Comparison of ENCODE assay signal across 25 cellular contexts in the genomic region with DNA sequence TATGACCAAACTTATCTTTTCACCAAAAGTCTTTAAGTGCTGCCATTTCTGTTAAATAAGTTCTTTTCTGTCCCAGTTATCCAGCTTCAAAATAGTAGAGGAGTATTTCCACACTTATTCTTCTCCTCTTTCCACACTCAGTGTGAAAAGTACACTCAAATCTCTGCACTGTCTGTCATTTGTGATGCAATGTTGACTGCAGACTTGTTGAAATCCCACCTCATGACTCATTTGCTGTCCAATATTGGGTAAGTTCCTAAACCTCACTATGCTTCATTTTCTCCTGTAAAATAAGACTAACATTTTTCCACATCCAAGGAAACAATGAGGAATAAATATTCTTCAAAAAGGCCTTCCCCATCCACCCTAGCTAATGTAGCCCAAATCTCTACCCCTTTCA. TPM values are rescaled to one million over a fixed set of nuclear protein-coding genes. Genes with fewer than 3 reads are reported as not detected.
A peak's percentile ranks its signal among the peaks of the same experiment; 100 is the strongest.
DNase-seq lines count a peak whose midpoint lies in the region; ATAC-seq and TF ChIP-seq lines count a peak whose summit lies in the region.
"Had no signal": no experiment of that assay in that cellular context is flagged by ENCODE, and none has a peak within 500 bp of the region (broad histone marks: within the 10 kb centered on the region; RNA-seq: fewer than 3 reads in every experiment).

No MANE protein-coding gene starts in this region.

- H3K36me3 Mint-ChIP-seq in CD14-positive monocyte = no peaks in the 10 kb centered on the region
- H3K36me3 Mint-ChIP-seq: WTC11 had no signal

- no peak overlapping the region for H3K18ac ChIP-seq in IMR-90 (ENCODE audit: low read depth, low read length)

- H3K4me3 Mint-ChIP-seq in CD14-positive monocyte = no peak overlapping the region
- H3K4me3 Mint-ChIP-seq: activated CD4-positive, alpha-beta memory T cell treated with anti-CD3 and anti-CD28 coated beads, Interleukin-2, amount 10 ng/mL, durations not matched to agents 7 days and 5 days; activated naive CD4-positive, alpha-beta T cell treated with anti-CD3 and anti-CD28 coated beads for 36 hours; endodermal cell; T-helper 1 cell treated with Interleukin-12 subunit alpha and Interleukin-12 subunit beta and Interleukin-4 antibody, amounts not matched to agents 30 μg/mL and 1 μg/mL, for 36 hours; WTC11 had no signal

- H3K27me3 ChIP-seq in IMR-90 (ENCODE audit: control insufficient read depth, insufficient read depth, low read length) (no peaks in the 10 kb centered on the region), adipocyte (replicated peaks; ENCODE audit: control insufficient read depth, insufficient read depth, low read length) (no peaks in the 10 kb centered on the region)
- H3K27me3 ChIP-seq: gastrocnemius medialis, neutrophil, testis had no signal

- H3K36me3 ChIP-seq in IMR-90 (ENCODE audit: control insufficient read depth, insufficient read depth, low read length) (no peaks in the 10 kb centered on the region), adipocyte (ENCODE audit: control insufficient read depth, insufficient read depth, low read length, severe bottlenecking) (no peaks in the 10 kb centered on the region)
- H3K36me3 ChIP-seq: gastrocnemius medialis, left ventricle myocardium inferior, neutrophil had no signal

- H2AK5ac ChIP-seq in IMR-90 (ENCODE audit: low read depth, low read length) = no peak overlapping the region

- POLR2A ChIA-PET in IMR-90 (lab: Charles Lee; ENCODE audit: unreplicated experiment) = no interaction called here

- no peak overlapping the region for H4K5ac ChIP-seq in IMR-90 (ENCODE audit: low read depth, low read length)

- H3K27me3 Mint-ChIP-seq in CD14-positive monocyte (ENCODE audit: low read depth in 3 of 3) = no peaks in the 10 kb centered on the region
- H3K27me3 Mint-ChIP-seq: activated CD4-positive, alpha-beta memory T cell treated with anti-CD3 and anti-CD28 coated beads, Interleukin-2, amount 10 ng/mL, durations not matched to agents 7 days and 5 days had no signal

- intact Hi-C loops in IMR-90 (cut with micrococcal nuclease) = no loop called here
- intact Hi-C loops in CD14-positive monocyte (cut with micrococcal nuclease) = no loop called here

- no peak overlapping the region for H2AFZ ChIP-seq in IMR-90 (replicated peaks; ENCODE audit: low read length, poor library complexity)

- H3K79me1 ChIP-seq in IMR-90 (ENCODE audit: low read depth in 1 of 2, low read length in 2 of 2) = no peaks in the 10 kb centered on the region

- peaks cover 4% of the 10 kb centered on the region for H3K4me1 Mint-ChIP-seq in CD14-positive monocyte
- H3K4me1 Mint-ChIP-seq: activated CD4-positive, alpha-beta memory T cell treated with anti-CD3 and anti-CD28 coated beads, Interleukin-2, amount 10 ng/mL, durations not matched to agents 7 days and 5 days; WTC11 had no signal

- DNase-seq in IMR-90 (peak; percentile 63), adipocyte (ENCODE audit: low read depth) (peak; percentile 71), fibroblast of peridontal ligament (ENCODE audit: extremely low read depth) (peak; percentile 68), renal cortical epithelial cell (ENCODE audit: low read depth) (peak; percentile 85), CD14-positive monocyte (ENCODE audit: low spot score) (no peak), NCI-H2107 treated with DMSO at 0.1 percent for 48 hours (lab: John Stamatoyannopoulos, UW; ENCODE audit: unreplicated experiment) (no peak)
- DNase-seq: activated CD4-positive, alpha-beta memory T cell treated with anti-CD3 and anti-CD28 coated beads, Interleukin-2, amount 10 ng/mL, durations not matched to agents 7 days and 5 days; activated naive CD4-positive, alpha-beta T cell treated with anti-CD3 and anti-CD28 coated beads for 36 hours; activated T-cell treated with anti-CD3 and anti-CD28 coated beads, Interleukin-2, amount 50 U/mL, for 1 hour; aorta; COR-L47; endodermal cell; gastrocnemius medialis; left ventricle myocardium inferior; NCI-H1092 treated with DMSO at 0.1 percent for 48 hours; NCI-H2081 treated with DMSO at 0.1 percent for 48 hours; NCI-H526 treated with DMSO at 0.1 percent for 48 hours; retina; Right ventricle myocardium superior; testis had no signal

- H2AK9ac ChIP-seq in IMR-90 (replicated peaks; ENCODE audit: low read depth, low read length, poor library complexity) = no peak overlapping the region

- H3K9me3 ChIP-seq in IMR-90 (ENCODE audit: control insufficient read depth, insufficient read depth, low read length) (no peaks in the 10 kb centered on the region), adipocyte (ENCODE audit: control insufficient read depth, low read length) (peaks cover under 1% of the 10 kb centered on the region)
- H3K9me3 ChIP-seq: gastrocnemius medialis, neutrophil, testis had no signal

- no peak overlapping the region for H2BK120ac ChIP-seq in IMR-90 (ENCODE audit: low read depth, low read length)

- dilution Hi-C loops in IMR-90 (cut with HindIII; ENCODE audit: low sequenced_read_pairs, unreplicated experiment) = no loop called here

- no peak for TF ChIP-seq POLR2A in IMR-90 (IDR thresholded peaks at IDR 0.05; ENCODE audit: low read depth, low read length)

- no peaks in the 10 kb centered on the region for H4K20me1 ChIP-seq in IMR-90 (ENCODE audit: insufficient read depth, low read length)

- H3K9me3 Mint-ChIP-seq in CD14-positive monocyte = peaks cover 0 to 6% (median 2%) of the 10 kb centered on the region in 7 donors
- H3K9me3 Mint-ChIP-seq: activated CD4-positive, alpha-beta memory T cell treated with anti-CD3 and anti-CD28 coated beads, Interleukin-2, amount 10 ng/mL, durations not matched to agents 7 days and 5 days; activated naive CD4-positive, alpha-beta T cell treated with anti-CD3 and anti-CD28 coated beads for 36 hours; endodermal cell; T-helper 1 cell treated with Interleukin-12 subunit alpha and Interleukin-12 subunit beta and Interleukin-4 antibody, amounts not matched to agents 30 μg/mL and 1 μg/mL, for 36 hours; WTC11 had no signal

- TF ChIP-seq CTCF in IMR-90 (conservative IDR thresholded peaks at IDR 0.05; ENCODE audit: low read depth, low read length) (no peak), CD14-positive monocyte (IDR thresholded peaks at IDR 0.05) (no peak)

- ATAC-seq in IMR-90 (ENCODE audit: low read depth) = no peak
- no peak for ATAC-seq in HG02973 (IDR thresholded peaks at IDR 0.05; ENCODE audit: unreplicated experiment)
- ATAC-seq: gastrocnemius medialis, K562, WTC11 had no signal

- H2BK5ac ChIP-seq in IMR-90 (ENCODE audit: low read depth, low read length, poor library complexity, severe bottlenecking) = no peak overlapping the region

- in situ Hi-C loops in IMR-90 (cut with MboI; ENCODE audit: low sequenced_read_pairs) = loop anchor here (25.0 kb wide), 1 partner anchor 557 kb away; the partner anchor contains the start of genes CRYZ and TYW3

- H3K14ac ChIP-seq in IMR-90 (replicated peaks; ENCODE audit: low read depth, low read length) = no peak overlapping the region

- H3K23ac ChIP-seq in IMR-90 (ENCODE audit: low read depth, low read length) = no peak overlapping the region

- peak overlapping the region in 1 of 7 donors; percentile 5 for H3K27ac Mint-ChIP-seq in CD14-positive monocyte
- H3K27ac Mint-ChIP-seq: activated CD4-positive, alpha-beta memory T cell treated with anti-CD3 and anti-CD28 coated beads, Interleukin-2, amount 10 ng/mL, durations not matched to agents 7 days and 5 days; activated naive CD4-positive, alpha-beta T cell treated with anti-CD3 and anti-CD28 coated beads for 36 hours; endodermal cell; T-helper 1 cell treated with Interleukin-12 subunit alpha and Interleukin-12 subunit beta and Interleukin-4 antibody, amounts not matched to agents 30 μg/mL and 1 μg/mL, for 36 hours; WTC11 had no signal

- CTCF ChIA-PET in IMR-90 (lab: Yijun Ruan, JAX) = no interaction called here

- no peak overlapping the region for H3K56ac ChIP-seq in IMR-90 (ENCODE audit: extremely low read depth, insufficient read depth, low read length)

- H4K91ac ChIP-seq in IMR-90 (ENCODE audit: insufficient read depth, low read depth, low read length) = no peak overlapping the region

- no peak overlapping the region for H4K8ac ChIP-seq in IMR-90 (ENCODE audit: low read depth in 2 of 2, low read length in 2 of 2)

- no peak for TF ChIP-seq RAD21 in IMR-90 (IDR thresholded peaks at IDR 0.05; ENCODE audit: low read length)

- BruUV-seq in IMR-90 (replicated peaks; lab: Mats Ljungman, UMichigan) = no TSS peak

- no peaks in the 10 kb centered on the region for H3K9me1 ChIP-seq in IMR-90 (ENCODE audit: insufficient read depth, low read length)

- H3K4me2 ChIP-seq in IMR-90 (ENCODE audit: low read depth, low read length) = no peak overlapping the region

- H2BK15ac ChIP-seq in IMR-90 (ENCODE audit: low read depth, low read length) = no peak overlapping the region

- H3K4me1 ChIP-seq in IMR-90 (ENCODE audit: control insufficient read depth, insufficient read depth, low read length) (0 out of 2 replicates have a peak, but pooled peaks cover 2% of the 10 kb centered on the region), adipocyte (ENCODE audit: control insufficient read depth, insufficient read depth, low read length) (peaks cover 6% of the 10 kb centered on the region)
- H3K4me1 ChIP-seq: gastrocnemius medialis, left ventricle myocardium inferior, testis had no signal

- H3K27ac ChIP-seq in IMR-90 (ENCODE audit: insufficient read depth, low read length) = no peak overlapping the region
- H3K27ac ChIP-seq: gastrocnemius medialis, left ventricle myocardium inferior, neutrophil, testis had no signal

- no peak overlapping the region for H3K4me3 ChIP-seq in IMR-90 (ENCODE audit: insufficient read depth, low read depth, low read length)
- H3K4me3 ChIP-seq in adipocyte (ENCODE audit: low read length) = no peak overlapping the region
- H3K4me3 ChIP-seq: gastrocnemius medialis, K562, left ventricle myocardium inferior, testis had no signal

- no peak overlapping the region for H3K4ac ChIP-seq in IMR-90 (ENCODE audit: low read depth, low read length)

- no peak overlapping the region for H2BK20ac ChIP-seq in IMR-90 (ENCODE audit: low read depth, low read length)

- no peak overlapping the region for H3K9ac ChIP-seq in IMR-90 (ENCODE audit: low read depth, low read length)
- H3K9ac ChIP-seq in adipocyte (ENCODE audit: low read length) = no peak overlapping the region

RNA-seq across cellular contexts. Expression of gene LRRIQ3, which starts 17.5 kb away (rescaled TPM):
- total RNA-seq in IMR-90 (2012; rRNA removed) = 1.8 and 3.1 TPM in 2 replicates
- 0.67 and 1.2 TPM in 2 replicates for polyA plus RNA-seq in IMR-90 (2012; rRNA removed)
- 0.05 and 0.27 TPM in 2 replicates for polyA plus RNA-seq in IMR-90 (2012; cell fraction: cytosol; rRNA removed)
- 0.08 and 0.46 TPM in 2 replicates for polyA plus RNA-seq in IMR-90 (2012; cell fraction: nucleus; rRNA removed; ENCODE audit: low replicate concordance)
- 0.17 and 2.5 TPM in 2 replicates for total RNA-seq in renal cortical epithelial cell
- under 1 TPM; 0.08 to 0.35 TPM for polyA plus RNA-seq in CD14-positive monocyte

RNA-seq across cellular contexts. Expression of gene FPGT, which starts 17.6 kb away (rescaled TPM):
- total RNA-seq in IMR-90 (2012; rRNA removed) (13.3 and 23.6 TPM in 2 replicates), renal cortical epithelial cell (7.6 and 19.3 TPM in 2 replicates)
- polyA plus RNA-seq in IMR-90 (2012; rRNA removed) (5.5 and 9.4 TPM in 2 replicates), CD14-positive monocyte (10 to 100 TPM; 23.8 to 24.8 TPM)
- 0.71 and 1.0 TPM in 2 replicates for polyA plus RNA-seq in IMR-90 (2012; cell fraction: cytosol; rRNA removed)
- 1.1 and 9.5 TPM in 2 replicates for polyA plus RNA-seq in IMR-90 (2012; cell fraction: nucleus; rRNA removed; ENCODE audit: low replicate concordance)

RNA-seq across cellular contexts. Expression of gene TNNI3K, which starts 54.7 kb away (rescaled TPM):
- total RNA-seq in IMR-90 (2012; rRNA removed) = 0.28 and 0.90 TPM in 2 replicates
- polyA plus RNA-seq in IMR-90 (2012; rRNA removed) = 0.49 and 1.3 TPM in 2 replicates
- 0.20 and 0.31 TPM in 2 replicates for polyA plus RNA-seq in IMR-90 (2012; cell fraction: cytosol; rRNA removed)
- 0.78 and 3.6 TPM in 2 replicates for polyA plus RNA-seq in IMR-90 (2012; cell fraction: nucleus; rRNA removed; ENCODE audit: low replicate concordance)
- 0.35 TPM in 1 of 2 replicates, not detected in the other for total RNA-seq in renal cortical epithelial cell
- under 1 TPM in 1 of 2 donors, not detected in 1; 0.51 TPM for polyA plus RNA-seq in CD14-positive monocyte
- total RNA-seq: K562 had no signal
- polyA plus RNA-seq: aorta had no signal

Comparison
In these comparisons a context has a peak if more than half of its experiments do, and no peak if none do; other contexts are left out.
1. DNase-seq: peak in IMR-90 (single experiment), adipocyte (single experiment), fibroblast of peridontal ligament (single experiment) and renal cortical epithelial cell (single experiment); none in CD14-positive monocyte (single experiment) and NCI-H2107 treated with DMSO at 0.1 percent for 48 hours (single experiment).